ENCODE assay signal across 8 cellular contexts in genomic region chr10:46786518-46787320, GRCh38.
A peak's percentile ranks its signal among the peaks of the same experiment; 100 is the strongest.
DNase-seq lines count a peak whose midpoint lies in the region; ATAC-seq and TF ChIP-seq lines count a peak whose summit lies in the region.
"Not testable (repeated sequence)": the region's sequence is repeated elsewhere in the genome, so short reads cannot be mapped to it uniquely, and the experiment has no call there.

No MANE protein-coding gene starts in this region.

- not testable (repeated sequence) for TF ChIP-seq CTCF in heart left ventricle (IDR thresholded peaks at IDR 0.05); omental fat pad (IDR thresholded peaks at IDR 0.05); testis (IDR thresholded peaks at IDR 0.05)

- peak; percentile 70 for ATAC-seq in HG02571 (IDR thresholded peaks at IDR 0.05; ENCODE audit: unreplicated experiment)
- ATAC-seq in heart left ventricle, result peak; percentile 86 to 96 (median 94)
- ATAC-seq in omental fat pad (ENCODE audit: low FRiP score), result peak; percentile 87

- not testable (repeated sequence) for H3K4me1 ChIP-seq in adipocyte (ENCODE audit: control insufficient read depth, insufficient read depth, low read length); heart left ventricle; testis

- not testable (repeated sequence) for H3K27me3 ChIP-seq in adipocyte (replicated peaks; ENCODE audit: control insufficient read depth, insufficient read depth, low read length); heart left ventricle; testis

- H3K9ac ChIP-seq in adipocyte (ENCODE audit: low read length), result peak overlapping the region; percentile 86

- not testable (repeated sequence) for H3K9me3 ChIP-seq in adipocyte (ENCODE audit: control insufficient read depth, low read length); heart left ventricle; testis

- H3K27ac ChIP-seq in heart left ventricle (peak overlapping the region; percentile 23 to 80 (median 69)), testis (peak overlapping the region; percentile 11 to 61)

- 0 to 3% (median 1%) methylated on average over 8 to 46 of the region's 62 CpGs for WGBS in heart left ventricle, 4 donors
- 0% methylated on average over 3 to 31 of the region's 62 CpGs for WGBS in testis, 2 donors

- intact Hi-C loops in heart left ventricle (cut with DNase I); testis (cut with DNase I; ENCODE audit: low total_unique reads): not testable (repeated sequence)

- not testable (repeated sequence) for H3K36me3 ChIP-seq in adipocyte (ENCODE audit: control insufficient read depth, insufficient read depth, low read length, severe bottlenecking); testis (ENCODE audit: low read depth, missing control alignments)
- H3K36me3 ChIP-seq in heart left ventricle, result peaks cover 0 to 10% (median 0%) of the 10 kb centered on the region in 9 donors

- DNase-seq in GM04503 (ENCODE audit: low read depth) (peak; percentile 6), NCI-H1048 (lab: John Stamatoyannopoulos, UW) (peak; percentile 2), SW480 (ENCODE audit: low spot score) (peak; percentile 83), adipocyte (ENCODE audit: low read depth) (peak; percentile 64), heart left ventricle (peak; percentile 71 to 86 (median 80)), omental fat pad (ENCODE audit: low spot score) (peak; percentile 26), testis (peak; percentile 85)

- H3K4me3 ChIP-seq in adipocyte (ENCODE audit: low read length) (peak overlapping the region; percentile 91), heart left ventricle (peak overlapping the region; percentile 56 to 89 (median 68)), testis (peak overlapping the region; percentile 60 to 72)

- peak in 1 of 2 donors; percentile 20 for TF ChIP-seq POLR2A in heart left ventricle (IDR thresholded peaks at IDR 0.05)
- TF ChIP-seq POLR2A in testis (IDR thresholded peaks at IDR 0.05), result not testable (repeated sequence)

Comparison
In these comparisons a context has a peak if more than half of its experiments do, and no peak if none do; other contexts are left out.
1. Peak in every context shown above with its lines: DNase-seq, ATAC-seq, H3K4me3 ChIP-seq and H3K27ac ChIP-seq.
2. DNase-seq: peak in every context shown above with its lines; median percentile 85 in testis; 83 in SW480; 80 in heart left ventricle; 64 in adipocyte; 26 in omental fat pad; 6 in GM04503; 2 in NCI-H1048.